In genomic region chr17:48596000-48596734, GRCh38 we compare ENCODE assay signal across 2 cellular contexts.
A peak's percentile ranks its signal among the peaks of the same experiment; 100 is the strongest.
TF ChIP-seq lines count a peak whose summit lies in the region.

No MANE protein-coding gene starts in this region.

TF ChIP-seq in GM12891, 5 proteins besides CTCF, POLR2A, EP300 and RAD21:
- TF ChIP-seq POU2F2 (IDR thresholded peaks at IDR 0.05; ENCODE audit: low read depth, low read length) (no peak), TAF1 (IDR thresholded peaks at IDR 0.05; ENCODE audit: low read depth, low read length) (no peak), POLR2AphosphoS5 (IDR thresholded peaks at IDR 0.05; ENCODE audit: low read depth, low read length) (no peak), PAX5 (IDR thresholded peaks at IDR 0.05; ENCODE audit: insufficient read depth, low read length, severe bottlenecking) (no peak)

TF ChIP-seq in H1, 55 proteins besides CTCF, POLR2A, EP300 and RAD21:
- TF ChIP-seq RNF2 (IDR thresholded peaks at IDR 0.05; ENCODE audit: borderline replicate concordance, low read depth, low read length, missing control alignments, poor library complexity, severe bottlenecking) (peak; percentile 88), SIX5 (IDR thresholded peaks at IDR 0.05; ENCODE audit: low read depth, low read length) (no peak), KDM4A (IDR thresholded peaks at IDR 0.05; ENCODE audit: low read depth, low read length, severe bottlenecking) (no peak), CBX8 (IDR thresholded peaks at IDR 0.05; ENCODE audit: borderline replicate concordance, low read depth, low read length) (0 out of 2 replicates have a peak, but pooled peaks have one; percentile 67), GABPA (IDR thresholded peaks at IDR 0.05; ENCODE audit: borderline replicate concordance, insufficient read depth, low read length) (no peak), EZH2 (IDR thresholded peaks at IDR 0.05; ENCODE audit: low read depth, low read length, severe bottlenecking) (peak; percentile 75), BCL11A (IDR thresholded peaks at IDR 0.05; ENCODE audit: low read depth in 2 of 2, low read length in 2 of 2) (no peak), BACH1 (IDR thresholded peaks at IDR 0.05; ENCODE audit: low read length) (no peak), YY1 (IDR thresholded peaks at IDR 0.05; ENCODE audit: low read depth, low read length) (no peak), NRF1 (IDR thresholded peaks at IDR 0.05; ENCODE audit: low read depth, low read length) (no peak), BRCA1 (IDR thresholded peaks at IDR 0.05; ENCODE audit: low read depth, low read length) (no peak), HDAC6 (IDR thresholded peaks at IDR 0.05; ENCODE audit: low read depth, low read length) (no peak), SUZ12 (IDR thresholded peaks at IDR 0.05; ENCODE audit: low read length) (peak; percentile 91), SAP30 (IDR thresholded peaks at IDR 0.05; ENCODE audit: insufficient read depth, insufficient replicate concordance, low read length) (no peak), PHF8 (conservative IDR thresholded peaks at IDR 0.05; ENCODE audit: low read depth, low read length) (no peak), MAX (IDR thresholded peaks at IDR 0.05) (no peak), SP2 (IDR thresholded peaks at IDR 0.05; ENCODE audit: low read length) (no peak), ZNF274 (IDR thresholded peaks at IDR 0.05; ENCODE audit: borderline replicate concordance, extremely low read depth, low read length) (no peak), ASH2L (IDR thresholded peaks at IDR 0.05; ENCODE audit: low read length) (no peak)
- TF ChIP-seq, protein P1, sequence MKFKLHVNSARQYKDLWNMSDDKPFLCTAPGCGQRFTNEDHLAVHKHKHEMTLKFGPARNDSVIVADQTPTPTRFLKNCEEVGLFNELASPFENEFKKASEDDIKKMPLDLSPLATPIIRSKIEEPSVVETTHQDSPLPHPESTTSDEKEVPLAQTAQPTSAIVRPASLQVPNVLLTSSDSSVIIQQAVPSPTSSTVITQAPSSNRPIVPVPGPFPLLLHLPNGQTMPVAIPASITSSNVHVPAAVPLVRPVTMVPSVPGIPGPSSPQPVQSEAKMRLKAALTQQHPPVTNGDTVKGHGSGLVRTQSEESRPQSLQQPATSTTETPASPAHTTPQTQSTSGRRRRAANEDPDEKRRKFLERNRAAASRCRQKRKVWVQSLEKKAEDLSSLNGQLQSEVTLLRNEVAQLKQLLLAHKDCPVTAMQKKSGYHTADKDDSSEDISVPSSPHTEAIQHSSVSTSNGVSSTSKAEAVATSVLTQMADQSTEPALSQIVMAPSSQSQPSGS (IDR thresholded peaks at IDR 0.05; ENCODE audit: low read length) = no peak
TF ChIP-seq in H1: peak in this region for 4.
